In genomic region chr1:64898107-64898861, GRCh38 we compare ENCODE assay signal across 8 cellular contexts.
DNase-seq lines count a peak whose midpoint lies in the region; ATAC-seq and TF ChIP-seq lines count a peak whose summit lies in the region.

No MANE protein-coding gene starts in this region.

- in situ Hi-C loops in G401 (cut with HindIII; ENCODE audit: low sequenced_read_pairs): no loop called here

- TF ChIP-seq CTCF in lung (IDR thresholded peaks at IDR 0.05; ENCODE audit: control extremely low read depth, extremely low read depth): no peak

- H3K27me3 ChIP-seq in SJSA1 (replicated peaks): no peaks in the 10 kb centered on the region
- H3K27me3 ChIP-seq in lung (ENCODE audit: control insufficient read depth, insufficient read depth): no peaks in the 10 kb centered on the region

- H3K4me3 ChIP-seq in SJSA1 (no peak overlapping the region), lung (no peak overlapping the region)

- DNase-seq in G401 (ENCODE audit: low spot score) (peak; percentile 44), HK-2 (ENCODE audit: unreplicated experiment) (peak; percentile 83), SJSA1 (ENCODE audit: low read depth in 1 of 2, low spot score in 2 of 2) (peak; percentile 88 to 93), lung (ENCODE audit: low spot score) (peak; percentile 76), stromal cell of bone marrow (ENCODE audit: low read depth) (peak; percentile 89), retina (no peak)
- peak; percentile 44 for DNase-seq in effector CD4-positive, alpha-beta T cell

- WGBS in lung, 2 donors: 5 to 26% methylated on average over 4 of the region's 4 CpGs

- no peaks in the 10 kb centered on the region for H3K9me3 ChIP-seq in SJSA1 (replicated peaks)
- no peaks in the 10 kb centered on the region for H3K9me3 ChIP-seq in lung (ENCODE audit: control insufficient read depth in 2 of 2, insufficient read depth in 1 of 2, low read length in 1 of 2)

- peaks cover 12% of the 10 kb centered on the region for H3K4me1 ChIP-seq in SJSA1 (replicated peaks)
- peaks cover 18 to 30% of the 10 kb centered on the region in 2 donors for H3K4me1 ChIP-seq in lung (ENCODE audit: control insufficient read depth in 2 of 2, insufficient read depth in 2 of 2, low read length in 2 of 2)

- peak overlapping the region; percentile 56 for H3K27ac ChIP-seq in SJSA1
- peak overlapping the region; percentile 20 to 96 for H3K27ac ChIP-seq in lung (ENCODE audit: low read depth in 1 of 2, low read length in 1 of 2)

- no peaks in the 10 kb centered on the region for H3K36me3 ChIP-seq in SJSA1
- H3K36me3 ChIP-seq in lung (ENCODE audit: control insufficient read depth in 2 of 2, insufficient read depth in 2 of 2, low read length in 2 of 2): no peaks in the 10 kb centered on the region

- ATAC-seq in GM21423 (IDR thresholded peaks at IDR 0.05; ENCODE audit: unreplicated experiment): peak; percentile 68
- peak; percentile 98 for ATAC-seq in lung (ENCODE audit: insufficient read depth, low FRiP score)
